ENCODE assay signal across 8 cellular contexts in genomic region chr11:63945482-63946163, GRCh38. TPM values are rescaled to one million over a fixed set of nuclear protein-coding genes. Genes with fewer than 3 reads are reported as not detected.
DNase-seq lines count a peak whose midpoint lies in the region; ATAC-seq and TF ChIP-seq lines count a peak whose summit lies in the region.

No MANE protein-coding gene starts in this region.

- CTCF ChIA-PET in HCT116 (lab: Charles Lee) = interaction anchor here (0.6 to 4.1 kb wide), 22 partner anchors 10 to 467 kb away, joined by 3 to 66 read pairs (median 4); partner anchors contain the start of genes COX8A, MARK2, RCOR2 and ZFTA
- CTCF ChIA-PET in activated CD8-positive, alpha-beta T cell treated with anti-CD3 and anti-CD28 coated beads for 36 hours (lab: Charles Lee) = interaction anchor here (0.5 to 8.8 kb wide), 36 partner anchors 9 to 279 kb away, joined by 3 to 146 read pairs (median 4); partner anchors contain the start of genes COX8A, MARK2 and ZFTA

- WGBS in endodermal cell (ENCODE audit: insufficient coverage in 1 of 2, insufficient read length in 1 of 2), 2 experiments = 71 to 78% methylated on average over 13 to 14 of the region's 14 CpGs

- no peaks in the 10 kb centered on the region for H3K9me3 Mint-ChIP-seq in activated CD8-positive, alpha-beta T cell treated with anti-CD3 and anti-CD28 coated beads for 36 hours
- H3K9me3 Mint-ChIP-seq in endodermal cell (no peaks in the 10 kb centered on the region), mesothelial cell of epicardium (no peaks in the 10 kb centered on the region)

- H3K36me3 ChIP-seq in BLaER1 = peaks cover 75% of the 10 kb centered on the region
- peaks cover 11 to 15% of the 10 kb centered on the region in 2 experiments; a peak in 3 of 4 replicates for H3K36me3 ChIP-seq in HCT116 (ENCODE audit: control insufficient read depth in 1 of 2, insufficient read depth in 2 of 2, low read length in 2 of 2)
- H3K36me3 ChIP-seq in endodermal cell (ENCODE audit: control insufficient read depth, insufficient read depth, low read length) = peaks cover 43% of the 10 kb centered on the region

- POLR2A ChIA-PET in HCT116 (lab: Charles Lee) = interaction anchor here (1.1 to 1.2 kb wide), 2 partner anchors 28 to 109 kb away, joined by 5 read pairs; partner anchors contain the start of gene RCOR2
- POLR2A ChIA-PET in activated CD8-positive, alpha-beta T cell treated with anti-CD3 and anti-CD28 coated beads for 36 hours (lab: Charles Lee) = interaction anchor here (1.2 kb wide), 1 partner anchor 40 kb away, joined by 3 read pairs; no protein-coding TSS in a partner anchor

- H4K20me1 ChIP-seq in BLaER1 (peaks cover 56% of the 10 kb centered on the region), HCT116 (ENCODE audit: insufficient read depth) (no peaks in the 10 kb centered on the region; the same call in 1 of the 2 replicates)

- no TSS peak for BruUV-seq in HCT116 (replicated peaks; lab: Mats Ljungman, UMichigan)

- peaks cover 13% of the 10 kb centered on the region for H3K4me1 Mint-ChIP-seq in activated CD8-positive, alpha-beta T cell treated with anti-CD3 and anti-CD28 coated beads for 36 hours (ENCODE audit: low read depth)
- peaks cover 28% of the 10 kb centered on the region for H3K4me1 Mint-ChIP-seq in endodermal cell
- peaks cover 12% of the 10 kb centered on the region for H3K4me1 Mint-ChIP-seq in mesothelial cell of epicardium

- no peaks in the 10 kb centered on the region for H3K27me3 ChIP-seq in BLaER1
- no peaks in the 10 kb centered on the region for H3K27me3 ChIP-seq in HCT116 (ENCODE audit: insufficient read depth, low read length)
- no peaks in the 10 kb centered on the region for H3K27me3 ChIP-seq in endodermal cell (ENCODE audit: control insufficient read depth, insufficient read depth, low read length, poor library complexity, severe bottlenecking)

- H3K4me3 Mint-ChIP-seq in activated CD8-positive, alpha-beta T cell treated with anti-CD3 and anti-CD28 coated beads for 36 hours = no peak overlapping the region
- H3K4me3 Mint-ChIP-seq in endodermal cell (no peak overlapping the region), mesothelial cell of epicardium (no peak overlapping the region)

- H3K9ac ChIP-seq in BLaER1 = peak overlapping the region; percentile 46
- H3K9ac ChIP-seq in HCT116 (ENCODE audit: low read length) = 0 out of 2 replicates have a peak overlapping the region, but pooled peaks have one; percentile 19
- H3K9ac ChIP-seq in endodermal cell (ENCODE audit: extremely low read depth, low read length, poor library complexity, severe bottlenecking) = no peak overlapping the region

- TF ChIP-seq RAD21 in HCT116 (IDR thresholded peaks at IDR 0.05; ENCODE audit: low read depth) = peak; percentile 93

- H3K27ac ChIP-seq in BLaER1 (0 out of 2 replicates have a peak overlapping the region, but pooled peaks have one; percentile 21), HCT116 (ENCODE audit: low read depth, low read length) (peak overlapping the region; percentile 3), endodermal cell (ENCODE audit: low read depth, low read length) (no peak overlapping the region)

- peaks cover 42% of the 10 kb centered on the region for H3K4me1 ChIP-seq in BLaER1
- H3K4me1 ChIP-seq in HCT116 (ENCODE audit: control insufficient read depth in 1 of 2, insufficient read depth in 2 of 2, low read length in 2 of 2) = peaks cover 0 to 12% of the 10 kb centered on the region in 2 experiments; a peak in 2 of 4 replicates
- H3K4me1 ChIP-seq in endodermal cell (ENCODE audit: control insufficient read depth, insufficient read depth, low read length) = peaks cover 7% of the 10 kb centered on the region

- H3K4me3 ChIP-seq in BLaER1 (no peak overlapping the region), HCT116 (replicated peaks in 1 of 2; ENCODE audit: low read depth in 1 of 2, low read length in 2 of 2) (no peak overlapping the region), endodermal cell (ENCODE audit: low read length) (no peak overlapping the region)

- H2AFZ ChIP-seq in HCT116 (ENCODE audit: low read depth, low read length, poor library complexity, severe bottlenecking) = no peak overlapping the region

- no peak for TF ChIP-seq POLR2A in HCT116 (IDR thresholded peaks at IDR 0.05; ENCODE audit: borderline replicate concordance, extremely low read depth, insufficient read depth, insufficient read length)

- H3K9me2 ChIP-seq in HCT116 (ENCODE audit: insufficient read depth) = no peaks in the 10 kb centered on the region

- H3K27me3 Mint-ChIP-seq in activated CD8-positive, alpha-beta T cell treated with anti-CD3 and anti-CD28 coated beads for 36 hours = no peaks in the 10 kb centered on the region
- H3K27me3 Mint-ChIP-seq in endodermal cell (ENCODE audit: insufficient read depth) (no peaks in the 10 kb centered on the region), mesothelial cell of epicardium (ENCODE audit: low read depth) (no peaks in the 10 kb centered on the region)

- peaks cover 7% of the 10 kb centered on the region for H3K36me3 Mint-ChIP-seq in activated CD8-positive, alpha-beta T cell treated with anti-CD3 and anti-CD28 coated beads for 36 hours (ENCODE audit: low read depth)
- H3K36me3 Mint-ChIP-seq in endodermal cell (ENCODE audit: low read depth) = peaks cover 41% of the 10 kb centered on the region
- peaks cover 3% of the 10 kb centered on the region for H3K36me3 Mint-ChIP-seq in mesothelial cell of epicardium

- peak; percentile 36 for DNase-seq in HCT116 (ENCODE audit: low read depth, low spot score)
- peak; percentile 62 to 90 for DNase-seq in NCI-H526 (lab: John Stamatoyannopoulos, UW)
- DNase-seq in activated CD8-positive, alpha-beta T cell treated with anti-CD3 and anti-CD28 coated beads for 36 hours = peak; percentile 72
- peak; percentile 90 for DNase-seq in endodermal cell
- peak in 1 of 2 experiments; percentile 71 for DNase-seq in mesothelial cell of epicardium (ENCODE audit: low spot score in 2 of 2, unreplicated experiment in 2 of 2)
- peak; percentile 5 to 59 (median 34) for DNase-seq in stimulated activated naive CD4-positive, alpha-beta T cell (lab: John Stamatoyannopoulos, UW)

- no peak overlapping the region for H3K27ac Mint-ChIP-seq in activated CD8-positive, alpha-beta T cell treated with anti-CD3 and anti-CD28 coated beads for 36 hours
- H3K27ac Mint-ChIP-seq in endodermal cell (peak overlapping the region; percentile 82), mesothelial cell of epicardium (peak overlapping the region; percentile 16)

- ATAC-seq in HCT116 (peak; percentile 97), GM21390 (IDR thresholded peaks at IDR 0.05; ENCODE audit: unreplicated experiment) (no peak)
- ATAC-seq in activated CD8-positive, alpha-beta T cell treated with anti-CD3 and anti-CD28 coated beads for 36 hours = peak; percentile 84

- RAD21 ChIA-PET in HCT116 (lab: Charles Lee; ENCODE audit: low non-redundant PET in 1 of 2, low total read pairs in 2 of 2, uncharacterized antibody in 2 of 2, unreplicated experiment in 2 of 2) = interaction anchor here (0.5 to 1.5 kb wide), 9 partner anchors 11 to 110 kb away, joined by 3 to 10 read pairs (median 4); partner anchors contain the start of gene MARK2 (in 1 of the 2)

- intact Hi-C loops in HCT116 (cut with micrococcal nuclease) = loop anchor here (1.0 to 2.0 kb wide), 3 partner anchors 108 to 203 kb away; no protein-coding TSS in a partner anchor
- intact Hi-C loops in activated CD8-positive, alpha-beta T cell treated with anti-CD3 and anti-CD28 coated beads for 36 hours (cut with micrococcal nuclease) = loop anchor here (2.0 kb wide), 1 partner anchor 109 kb away; no protein-coding TSS in a partner anchor

- H3K9me3 ChIP-seq in BLaER1 = no peaks in the 10 kb centered on the region
- H3K9me3 ChIP-seq in HCT116 (ENCODE audit: control insufficient read depth in 1 of 2, insufficient read depth in 1 of 2, low read depth in 1 of 2, low read length in 2 of 2) = no peaks in the 10 kb centered on the region
- H3K9me3 ChIP-seq in endodermal cell (ENCODE audit: control insufficient read depth, low read length) = no peaks in the 10 kb centered on the region

- peak overlapping the region; percentile 55 for H3K4me2 ChIP-seq in BLaER1
- no peak overlapping the region for H3K4me2 ChIP-seq in HCT116 (ENCODE audit: low read length)

- peaks cover 47% of the 10 kb centered on the region for H3K79me2 ChIP-seq in HCT116 (ENCODE audit: insufficient read depth, low read length)

- TF ChIP-seq CTCF in HCT116 (IDR thresholded peaks at IDR 0.05 in 2 of 3, conservative IDR thresholded peaks at IDR 0.05 in 1 of 3; ENCODE audit: borderline replicate concordance in 1 of 3, insufficient read depth in 1 of 3, low read depth in 2 of 3, low read length in 2 of 3) = peak; percentile 65 to 87 (median 75)
- peak; percentile 71 for TF ChIP-seq CTCF in activated CD8-positive, alpha-beta T cell treated with anti-CD3 and anti-CD28 coated beads for 36 hours (IDR thresholded peaks at IDR 0.05)
- peak; percentile 79 for TF ChIP-seq CTCF in endodermal cell (conservative IDR thresholded peaks at IDR 0.05)
- peak; percentile 65 for TF ChIP-seq CTCF in mesothelial cell of epicardium (IDR thresholded peaks at IDR 0.05; ENCODE audit: unreplicated experiment)

RNA-seq across cellular contexts. Expression of gene NAA40, which starts 6.8 kb away (rescaled TPM):
- total RNA-seq in HCT116 (2021; ENCODE audit: unreplicated experiment) (25.3 TPM), endodermal cell (10 to 100 TPM; 47.2 to 53.5 TPM), mesothelial cell of epicardium (50.7 to 53.7 TPM (median 51.4 TPM) in 3 replicates)
- polyA plus RNA-seq in HCT116 (2012) = 11.4 and 13.8 TPM in 2 replicates
- total RNA-seq in activated CD8-positive, alpha-beta T cell treated with anti-CD3 and anti-CD28 coated beads for 36 hours = 10 to 100 TPM; 18.5 to 20.5 TPM
- polyA plus RNA-seq in endodermal cell (2013, experiment 1 of 2) = 34.7 TPM
- polyA plus RNA-seq in endodermal cell (2013, experiment 2 of 2) = 34.0 TPM

RNA-seq across cellular contexts. Expression of gene RCOR2, which starts 28.7 kb away (rescaled TPM):
- total RNA-seq in HCT116 (2021; ENCODE audit: unreplicated experiment) (10.8 TPM), endodermal cell (10 to 100 TPM; 45.0 to 51.4 TPM), mesothelial cell of epicardium (28.6 to 33.7 TPM (median 30.6 TPM) in 3 replicates)
- polyA plus RNA-seq in HCT116 (2012) = 13.7 and 14.7 TPM in 2 replicates
- total RNA-seq in activated CD8-positive, alpha-beta T cell treated with anti-CD3 and anti-CD28 coated beads for 36 hours = 1 to 10 TPM in 1 of 2 experiments, under 1 TPM in 1; 0.61 to 2.1 TPM
- 111 TPM for polyA plus RNA-seq in endodermal cell (2013, experiment 1 of 2)
- 95.2 TPM for polyA plus RNA-seq in endodermal cell (2013, experiment 2 of 2)

RNA-seq across cellular contexts. Expression of gene COX8A, which starts 28.8 kb away (rescaled TPM):
- total RNA-seq in HCT116 (2021; ENCODE audit: unreplicated experiment) (536 TPM), endodermal cell (100 to 1,000 TPM; 258 to 298 TPM), mesothelial cell of epicardium (169 to 178 TPM (median 177 TPM) in 3 replicates)
- polyA plus RNA-seq in HCT116 (2012) = 1,028 and 1,102 TPM in 2 replicates
- 100 to 1,000 TPM; 436 to 497 TPM for total RNA-seq in activated CD8-positive, alpha-beta T cell treated with anti-CD3 and anti-CD28 coated beads for 36 hours
- polyA plus RNA-seq in endodermal cell (2013, experiment 1 of 2) = 420 TPM
- polyA plus RNA-seq in endodermal cell (2013, experiment 2 of 2) = 373 TPM

RNA-seq across cellular contexts. Expression of gene OTUB1, which starts 40.6 kb away (rescaled TPM):
- total RNA-seq in HCT116 (2021; ENCODE audit: unreplicated experiment) = 87.0 TPM
- 112 and 113 TPM in 2 replicates for polyA plus RNA-seq in HCT116 (2012)
- 10 to 100 TPM; 70.1 to 73.9 TPM for total RNA-seq in activated CD8-positive, alpha-beta T cell treated with anti-CD3 and anti-CD28 coated beads for 36 hours
- 10 to 100 TPM; 87.7 to 95.1 TPM for total RNA-seq in endodermal cell
- 147 TPM for polyA plus RNA-seq in endodermal cell (2013, experiment 1 of 2)
- polyA plus RNA-seq in endodermal cell (2013, experiment 2 of 2) = 134 TPM
- 98.0 to 99.7 TPM (median 98.7 TPM) in 3 replicates for total RNA-seq in mesothelial cell of epicardium
